Comparison of ENCODE assay signal across 10 cellular contexts in the genomic region with DNA sequence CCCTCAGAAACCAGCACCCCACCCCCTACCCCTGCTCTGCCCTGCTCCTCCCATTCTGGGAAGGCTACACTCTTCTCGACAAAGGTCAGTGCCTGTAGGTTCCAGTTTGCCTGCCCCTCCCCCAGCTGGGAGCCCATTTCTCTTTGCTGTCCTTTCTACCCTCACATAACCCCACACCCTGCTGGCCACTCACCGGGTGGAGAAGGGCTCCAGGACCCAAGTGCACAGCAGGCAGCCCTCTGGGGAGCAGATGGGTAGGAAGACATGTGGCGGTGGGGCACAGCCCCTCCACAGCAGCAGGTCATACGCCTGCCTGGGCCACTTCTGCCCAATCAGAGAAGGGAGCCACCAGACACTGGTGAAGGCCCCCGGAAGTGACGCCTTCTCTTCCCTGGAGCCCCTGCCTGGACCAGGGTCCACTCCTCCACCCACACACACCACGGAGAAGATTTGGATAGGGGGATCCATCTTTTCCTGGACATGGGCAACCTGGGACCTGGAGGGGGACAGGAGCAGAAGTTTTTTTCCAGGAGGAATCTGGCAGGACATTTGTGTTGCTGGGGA. TPM values are rescaled to one million over a fixed set of nuclear protein-coding genes. Genes with fewer than 3 reads are reported as not detected.
DNase-seq lines count a peak whose midpoint lies in the region; ATAC-seq and TF ChIP-seq lines count a peak whose summit lies in the region.
"Had no signal": no experiment of that assay in that cellular context is flagged by ENCODE, and none has a peak within 500 bp of the region (broad histone marks: within the 10 kb centered on the region; RNA-seq: fewer than 3 reads in every experiment).

A gene (minus strand): TSS at position 326 of the 564 bp plus-strand sequence. CDS start 1,948 bp downstream, outside the sequence.

- peak within 1 kb of the TSS; percentile 80 for H3K4me3 Mint-ChIP-seq in activated naive CD8-positive, alpha-beta T cell
- no peak within 1 kb of the TSS for H3K4me3 Mint-ChIP-seq in activated naive CD8-positive, alpha-beta T cell treated with anti-CD3 and anti-CD28 coated beads, Interleukin-2, amount 50 U/mL, for 24 hours
- H3K4me3 Mint-ChIP-seq in naive thymus-derived CD8-positive, alpha-beta T cell, result peak within 1 kb of the TSS; percentile 42 to 81 (median 72)

- DNase-seq in activated naive CD8-positive, alpha-beta T cell treated with anti-CD3 and anti-CD28 coated beads, Interleukin-2, amount 50 U/mL, for 24 hours, result no peak
- peak; percentile 64 for DNase-seq in ecto neural progenitor cell (ENCODE audit: low spot score)
- no peak for DNase-seq in naive thymus-derived CD8-positive, alpha-beta T cell
- peak in 1 of 2 donors; percentile 58 for DNase-seq in uterus
- no peak for DNase-seq in middle frontal gyrus (ENCODE audit: extremely low spot score, low spot score)
- no peak for DNase-seq in NCI-H2081 treated with DMSO at 0.1 percent for 48 hours (lab: John Stamatoyannopoulos, UW)
- DNase-seq in DMS79 treated with DMSO at 0.1 percent for 48 hours (lab: John Stamatoyannopoulos, UW), result no peak
- DNase-seq: effector memory CD4-positive, alpha-beta T cell; NCI-H2227 treated with DMSO at 0.1 percent for 48 hours had no signal

- no peak for ATAC-seq in activated naive CD8-positive, alpha-beta T cell treated with anti-CD3 and anti-CD28 coated beads, Interleukin-2, amount 50 U/mL, for 24 hours
- ATAC-seq in naive thymus-derived CD8-positive, alpha-beta T cell, result no peak

- peaks cover 0 to 4% of the 10 kb centered on the region in 2 donors for H3K4me1 ChIP-seq in uterus

- H3K27ac Mint-ChIP-seq in activated naive CD8-positive, alpha-beta T cell, result no peak within 1 kb of the TSS
- H3K27ac Mint-ChIP-seq in activated naive CD8-positive, alpha-beta T cell treated with anti-CD3 and anti-CD28 coated beads, Interleukin-2, amount 50 U/mL, for 24 hours, result no peak within 1 kb of the TSS
- H3K27ac Mint-ChIP-seq in naive thymus-derived CD8-positive, alpha-beta T cell, result peak within 1 kb of the TSS in 4 of 10 donors; percentile 1 to 58 (median 41)

- H3K36me3 Mint-ChIP-seq in activated naive CD8-positive, alpha-beta T cell, result no peaks in the 10 kb centered on the region
- no peaks in the 10 kb centered on the region for H3K36me3 Mint-ChIP-seq in activated naive CD8-positive, alpha-beta T cell treated with anti-CD3 and anti-CD28 coated beads, Interleukin-2, amount 50 U/mL, for 24 hours (ENCODE audit: low read depth)
- peaks cover 0 to 4% (median 0%) of the 10 kb centered on the region in 3 donors for H3K36me3 Mint-ChIP-seq in naive thymus-derived CD8-positive, alpha-beta T cell

- H3K27me3 Mint-ChIP-seq in activated naive CD8-positive, alpha-beta T cell, result peaks cover 10% of the 10 kb centered on the region
- peaks cover 56% of the 10 kb centered on the region for H3K27me3 Mint-ChIP-seq in activated naive CD8-positive, alpha-beta T cell treated with anti-CD3 and anti-CD28 coated beads, Interleukin-2, amount 50 U/mL, for 24 hours
- peaks cover 20 to 54% (median 40%) of the 10 kb centered on the region in 5 donors for H3K27me3 Mint-ChIP-seq in naive thymus-derived CD8-positive, alpha-beta T cell

- TF ChIP-seq POLR2A in uterus (IDR thresholded peaks at IDR 0.05), result no peak

- H3K27ac ChIP-seq in uterus, result peak within 1 kb of the TSS; percentile 91 to 95

- H3K4me3 ChIP-seq in uterus, result no peak within 1 kb of the TSS

- POLR2A ChIA-PET in naive thymus-derived CD8-positive, alpha-beta T cell (lab: Charles Lee), result interaction anchor here (1.1 kb wide), 1 partner anchor 14 kb away, joined by 3 read pairs; no protein-coding TSS in a partner anchor

- H3K36me3 ChIP-seq in uterus, result no peaks in the 10 kb centered on the region

- H3K4me1 Mint-ChIP-seq in activated naive CD8-positive, alpha-beta T cell (ENCODE audit: low read depth), result peaks cover 5% of the 10 kb centered on the region
- H3K4me1 Mint-ChIP-seq in activated naive CD8-positive, alpha-beta T cell treated with anti-CD3 and anti-CD28 coated beads, Interleukin-2, amount 50 U/mL, for 24 hours, result peaks cover 6% of the 10 kb centered on the region
- H3K4me1 Mint-ChIP-seq in naive thymus-derived CD8-positive, alpha-beta T cell, result peaks cover 7 to 25% (median 13%) of the 10 kb centered on the region in 4 donors

- no peaks in the 10 kb centered on the region for H3K9me3 Mint-ChIP-seq in activated naive CD8-positive, alpha-beta T cell (ENCODE audit: low read depth)
- H3K9me3 Mint-ChIP-seq in activated naive CD8-positive, alpha-beta T cell treated with anti-CD3 and anti-CD28 coated beads, Interleukin-2, amount 50 U/mL, for 24 hours, result no peaks in the 10 kb centered on the region
- no peaks in the 10 kb centered on the region for H3K9me3 Mint-ChIP-seq in naive thymus-derived CD8-positive, alpha-beta T cell

- no peak for TF ChIP-seq CTCF in uterus (IDR thresholded peaks at IDR 0.05)

- intact Hi-C loops in uterus (cut with DNase I; ENCODE audit: low total_unique reads), result loop anchor here (10.0 kb wide), 2 partner anchors 137 to 167 kb away; no protein-coding TSS in a partner anchor

- H3K9me3 ChIP-seq in uterus, result no peaks in the 10 kb centered on the region

- no peaks in the 10 kb centered on the region for H3K27me3 ChIP-seq in uterus

RNA-seq across cellular contexts. Expression of the gene that starts here (rescaled TPM):
- total RNA-seq in naive thymus-derived CD8-positive, alpha-beta T cell, result not detected
- not detected for polyA plus RNA-seq in naive thymus-derived CD8-positive, alpha-beta T cell
- 1 to 10 TPM in 1 of 4 donors, under 1 TPM in 3; 0.29 to 4.7 (median 0.46) TPM for total RNA-seq in uterus
